Comparison of ENCODE assay signal across 18 cellular contexts in genomic region chr18:5534845-5535244, GRCh38.
"Had no signal": no experiment of that assay in that cellular context is flagged by ENCODE, and none has a peak within 500 bp of the region (broad histone marks: within the 10 kb centered on the region; RNA-seq: fewer than 3 reads in every experiment).

No MANE protein-coding gene starts in this region.

- H3K4me1 ChIP-seq: upper lobe of right lung had no signal

- DNase-seq: activated CD4-positive, CD25-positive, alpha-beta regulatory T cell treated with anti-CD3 and anti-CD28 coated beads, Interleukin-2, amount 50 U/mL, for 72 hours; activated CD8-positive, alpha-beta memory T cell treated with anti-CD3 and anti-CD28 coated beads for 24 hours; cerebellar nuclear complex; effector memory CD4-positive, alpha-beta T cell; hippocampal formation; left ventricle myocardium superior; mucosa of descending colon; naive thymus-derived CD4-positive, alpha-beta T cell; ovary; stimulated activated CD4-positive, alpha-beta T cell treated with anti-CD3 and anti-CD28 coated beads, Interleukin-2, amount 100 ng/mL, for 24 hours; T-helper 1 cell; T1000; upper lobe of right lung had no signal

- H3K4me1 Mint-ChIP-seq: memory B cell had no signal

- H3K36me3 ChIP-seq: ovary, thoracic aorta, upper lobe of right lung had no signal

- H3K9me3 Mint-ChIP-seq: dendritic cell treated with granulocyte-macrophage colony-stimulating factor and Interleukin-4, amounts not matched to agents 40 ng/mL and 50 ng/mL, for 4 days; memory B cell; naive thymus-derived CD4-positive, alpha-beta T cell had no signal

- H3K27me3 Mint-ChIP-seq: dendritic cell treated with granulocyte-macrophage colony-stimulating factor and Interleukin-4, amounts not matched to agents 40 ng/mL and 50 ng/mL, for 4 days had no signal

- H3K27me3 ChIP-seq: ovary, upper lobe of right lung had no signal

- H3K9me3 ChIP-seq: mucosa of descending colon, ovary, thoracic aorta, upper lobe of right lung had no signal

- H3K4me3 Mint-ChIP-seq: activated naive CD8-positive, alpha-beta T cell; dendritic cell treated with granulocyte-macrophage colony-stimulating factor and Interleukin-4, amounts not matched to agents 40 ng/mL and 50 ng/mL, for 4 days; memory B cell; naive thymus-derived CD4-positive, alpha-beta T cell had no signal

- H3K4me3 ChIP-seq: mucosa of descending colon, ovary, thoracic aorta, upper lobe of right lung had no signal

- H3K27ac ChIP-seq: ovary, thoracic aorta, upper lobe of right lung had no signal

- ATAC-seq: left ventricle myocardium superior; mucosa of descending colon; naive thymus-derived CD4-positive, alpha-beta T cell; SK-N-SH treated with all-trans-retinoic acid at 6 μM for 48 hours; upper lobe of right lung had no signal

- H3K27ac Mint-ChIP-seq: activated naive CD8-positive, alpha-beta T cell; dendritic cell treated with granulocyte-macrophage colony-stimulating factor and Interleukin-4, amounts not matched to agents 40 ng/mL and 50 ng/mL, for 4 days; memory B cell; naive thymus-derived CD4-positive, alpha-beta T cell had no signal

- H3K36me3 Mint-ChIP-seq: activated naive CD8-positive, alpha-beta T cell; memory B cell; naive thymus-derived CD4-positive, alpha-beta T cell had no signal
